In genomic region chr4:136183513-136183912, GRCh38 we compare ENCODE assay signal across 14 cellular contexts.
"Had no signal": no experiment of that assay in that cellular context is flagged by ENCODE, and none has a peak within 500 bp of the region (broad histone marks: within the 10 kb centered on the region; RNA-seq: fewer than 3 reads in every experiment).

No MANE protein-coding gene starts in this region.

- DNase-seq: activated CD4-positive, alpha-beta T cell treated with anti-CD3 and anti-CD28 coated beads, Interleukin-2, amount 10 ng/mL, durations not matched to agents 7 days and 5 days; activated CD8-positive, alpha-beta memory T cell treated with anti-CD3 and anti-CD28 coated beads, Interleukin-2, amount 50 U/mL, for 48 hours; activated gamma-delta T cell; activated naive CD8-positive, alpha-beta T cell treated with anti-CD3 and anti-CD28 coated beads for 36 hours; activated T-cell treated with anti-CD3 and anti-CD28 coated beads, Interleukin-2, amount 50 U/mL, for 72 hours; cortex of kidney; effector CD4-positive, alpha-beta T cell; foreskin fibroblast; left colon; ovary; stimulated activated CD4-positive, alpha-beta T cell treated with anti-CD3 and anti-CD28 coated beads, Interleukin-12 subunit alpha, Interleukin-12 subunit beta, amount 100 ng/mL, for 4 hours; stimulated activated CD4-positive, alpha-beta T cell treated with anti-CD3 and anti-CD28 coated beads, Interleukin-2, amount 100 ng/mL, for 24 hours; upper lobe of right lung had no signal

- H3K27ac ChIP-seq: ovary, thoracic aorta, upper lobe of right lung had no signal

- H3K36me3 ChIP-seq: ovary, thoracic aorta, upper lobe of right lung had no signal

- H3K4me1 ChIP-seq: upper lobe of right lung had no signal

- H3K27me3 ChIP-seq: ovary, upper lobe of right lung had no signal

- H3K9me3 ChIP-seq: ovary, thoracic aorta, upper lobe of right lung had no signal

- ATAC-seq: activated T-cell treated with anti-CD3 and anti-CD28 coated beads, Interleukin-2, amount 50 U/mL, for 72 hours; left colon; upper lobe of right lung had no signal

- H3K4me3 ChIP-seq: ovary, thoracic aorta, upper lobe of right lung had no signal
